ENCODE assay signal across 9 cellular contexts in the genomic region with DNA sequence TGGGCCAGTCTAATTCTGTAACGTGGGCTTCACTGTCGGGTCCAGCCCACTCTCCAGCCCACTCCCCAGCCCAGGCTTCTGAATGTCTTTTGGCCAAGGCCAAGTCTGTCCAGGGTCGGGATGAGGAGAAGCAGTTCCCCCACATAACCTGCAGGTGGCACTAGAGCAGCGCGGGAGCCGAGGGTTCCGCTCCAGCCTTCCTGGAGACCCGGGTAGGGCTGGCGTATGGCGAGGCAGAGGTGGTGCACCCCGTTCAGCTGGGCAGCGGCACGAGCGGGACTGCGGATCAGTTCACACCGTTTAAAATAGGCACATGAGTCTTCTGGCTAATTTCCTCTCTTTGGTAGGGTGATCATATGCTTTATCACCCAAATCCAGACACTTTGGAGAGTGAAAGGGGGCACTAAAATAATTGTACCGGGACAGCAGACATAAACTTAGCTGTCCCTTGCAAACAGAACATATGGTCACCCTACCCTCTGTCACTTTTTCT.
DNase-seq lines count a peak whose midpoint lies in the region; ATAC-seq and TF ChIP-seq lines count a peak whose summit lies in the region.
"Had no signal": no experiment of that assay in that cellular context is flagged by ENCODE, and none has a peak within 500 bp of the region (broad histone marks: within the 10 kb centered on the region; RNA-seq: fewer than 3 reads in every experiment).

No MANE protein-coding gene starts in this region.

- H3K4me1 Mint-ChIP-seq in activated naive CD4-positive, alpha-beta T cell treated with anti-CD3 and anti-CD28 coated beads for 36 hours (ENCODE audit: low read depth), result no peaks in the 10 kb centered on the region
- H3K4me1 Mint-ChIP-seq: central memory CD8-positive, alpha-beta T cell had no signal

- TF ChIP-seq CTCF in RWPE1 (conservative IDR thresholded peaks at IDR 0.05; ENCODE audit: low read depth), result peak; percentile 95

- DNase-seq in Caki2 (ENCODE audit: low read depth) (peak; percentile 52), HuH-7.5 (ENCODE audit: low spot score) (peak; percentile 86), RWPE1 (ENCODE audit: low spot score) (peak; percentile 86), Right ventricle myocardium inferior (ENCODE audit: missing footprints) (peak; percentile 77), pulmonary artery endothelial cell (ENCODE audit: low read depth, low spot score) (peak; percentile 3), mesenteric fat pad (ENCODE audit: low spot score) (no peak)
- peak; percentile 68 for DNase-seq in activated naive CD4-positive, alpha-beta T cell treated with anti-CD3 and anti-CD28 coated beads for 36 hours

- intact Hi-C loops in activated naive CD4-positive, alpha-beta T cell treated with anti-CD3 and anti-CD28 coated beads for 36 hours (cut with micrococcal nuclease), result loop anchor here (1.0 to 10.0 kb wide), 2 partner anchors 26 to 785 kb away; no protein-coding TSS in a partner anchor
- intact Hi-C loops in Right ventricle myocardium inferior (cut with DNase I), result loop anchor here (1.0 kb wide), 1 partner anchor 26 kb away; no protein-coding TSS in a partner anchor

- no peak overlapping the region for H3K4me3 Mint-ChIP-seq in activated naive CD4-positive, alpha-beta T cell treated with anti-CD3 and anti-CD28 coated beads for 36 hours
- H3K4me3 Mint-ChIP-seq: central memory CD8-positive, alpha-beta T cell had no signal

- no peaks in the 10 kb centered on the region for H3K9me3 Mint-ChIP-seq in activated naive CD4-positive, alpha-beta T cell treated with anti-CD3 and anti-CD28 coated beads for 36 hours
- H3K9me3 Mint-ChIP-seq: central memory CD8-positive, alpha-beta T cell had no signal

- in situ Hi-C loops in Caki2 (cut with HindIII; ENCODE audit: low pct_unique_long_range_greater_than_20kb, low sequenced_read_pairs), result no loop called here

- H3K36me3 Mint-ChIP-seq in activated naive CD4-positive, alpha-beta T cell treated with anti-CD3 and anti-CD28 coated beads for 36 hours (ENCODE audit: low read depth), result no peaks in the 10 kb centered on the region

- H3K27me3 Mint-ChIP-seq in activated naive CD4-positive, alpha-beta T cell treated with anti-CD3 and anti-CD28 coated beads for 36 hours (ENCODE audit: low read depth), result peaks cover 23% of the 10 kb centered on the region

- ATAC-seq in GM21360 (IDR thresholded peaks at IDR 0.05; ENCODE audit: unreplicated experiment) (peak; percentile 94), Right ventricle myocardium inferior (peak; percentile 88)

- CTCF ChIA-PET in RWPE1 (lab: Yijun Ruan, JAX), result interaction anchor here (0.6 to 1.6 kb wide), 15 partner anchors 9 to 664 kb away, joined by 3 to 10 read pairs (median 3); no protein-coding TSS in a partner anchor
- CTCF ChIA-PET in activated naive CD4-positive, alpha-beta T cell treated with anti-CD3 and anti-CD28 coated beads for 36 hours (lab: Charles Lee), result interaction anchor here (0.6 to 1.7 kb wide), 7 partner anchors 27 to 674 kb away, joined by 3 to 7 read pairs (median 4); no protein-coding TSS in a partner anchor

- no peak overlapping the region for H3K27ac Mint-ChIP-seq in activated naive CD4-positive, alpha-beta T cell treated with anti-CD3 and anti-CD28 coated beads for 36 hours

- no peak overlapping the region for H3K27ac ChIP-seq in RWPE1

- POLR2A ChIA-PET in RWPE1 (lab: Yijun Ruan, JAX; ENCODE audit: low non-redundant PET), result no interaction called here
